1 cellular context compared by ENCODE assay signal in genomic region chr1:36306902-36307456, GRCh38.
TF ChIP-seq lines count a peak whose summit lies in the region.

No MANE protein-coding gene starts in this region.

TF ChIP-seq in GM12878, 131 proteins besides CTCF, POLR2A, EP300 and RAD21 (continued from another document and continues in another):
- TF ChIP-seq FOS (IDR thresholded peaks at IDR 0.05; ENCODE audit: borderline replicate concordance, extremely low read depth, insufficient read length) (peak; percentile 7), PML (IDR thresholded peaks at IDR 0.05; ENCODE audit: low read length) (peak; percentile 46; the same call in 1 of the 2 replicates), SP1 (IDR thresholded peaks at IDR 0.05; ENCODE audit: low read depth, low read length) (peak; percentile 87), ZBTB33 (IDR thresholded peaks at IDR 0.05) (no peak), POLR2AphosphoS5 (IDR thresholded peaks at IDR 0.05; ENCODE audit: low read length) (peak; percentile 91), WRNIP1 (IDR thresholded peaks at IDR 0.05; ENCODE audit: borderline replicate concordance, low read depth, low read length) (no peak), IRF5 (IDR thresholded peaks at IDR 0.05; ENCODE audit: borderline replicate concordance) (no peak), NKRF (conservative IDR thresholded peaks at IDR 0.05) (peak; percentile 59; the same call in 1 of the 2 replicates), KLF5 (IDR thresholded peaks at IDR 0.05; ENCODE audit: partially characterized antibody) (peak; percentile 16), EED (IDR thresholded peaks at IDR 0.05; ENCODE audit: low read depth) (no peak), ETV6 (conservative IDR thresholded peaks at IDR 0.05 in 1 of 2, IDR thresholded peaks at IDR 0.05 in 1 of 2; ENCODE audit: borderline replicate concordance in 1 of 2, low read depth in 1 of 2) (no peak), MLLT1 (IDR thresholded peaks at IDR 0.05) (peak; percentile 80), ZBTB40 (IDR thresholded peaks at IDR 0.05; ENCODE audit: borderline replicate concordance) (peak; percentile 34; the same call in 1 of the 2 replicates), CEBPZ (IDR thresholded peaks at IDR 0.05; ENCODE audit: low read depth, low read length) (no peak), SUZ12 (IDR thresholded peaks at IDR 0.05; ENCODE audit: unreplicated experiment) (no peak), POU2F2 (IDR thresholded peaks at IDR 0.05; ENCODE audit: borderline replicate concordance, low read depth, low read length) (peak; percentile 87), NR2C2 (IDR thresholded peaks at IDR 0.05; ENCODE audit: borderline replicate concordance, control insufficient read depth, insufficient read length, low read depth) (no peak), POLR2AphosphoS2 (IDR thresholded peaks at IDR 0.05; ENCODE audit: low read depth, low read length) (peak; percentile 75), ZNF687 (IDR thresholded peaks at IDR 0.05) (peak; percentile 64), HSF1 (IDR thresholded peaks at IDR 0.05; ENCODE audit: low read depth, low read length) (no peak), PKNOX1 (IDR thresholded peaks at IDR 0.05) (peak; percentile 70), RUNX3 (IDR thresholded peaks at IDR 0.05; ENCODE audit: low read length) (0 out of 2 replicates have a peak, but pooled peaks have one; percentile 6), SMAD1 (IDR thresholded peaks at IDR 0.05; ENCODE audit: low read depth, partially characterized antibody) (peak; percentile 46), SRF (IDR thresholded peaks at IDR 0.05; ENCODE audit: low read depth in 2 of 2, low read length in 2 of 2) (no peak), MXI1 (IDR thresholded peaks at IDR 0.05; ENCODE audit: low read depth, low read length) (peak; percentile 79), ZNF274 (IDR thresholded peaks at IDR 0.05; ENCODE audit: insufficient read depth, insufficient read length) (no peak), BACH1 (IDR thresholded peaks at IDR 0.05; ENCODE audit: borderline replicate concordance) (peak; percentile 75; the same call in 1 of the 2 replicates), TCF3 (IDR thresholded peaks at IDR 0.05; ENCODE audit: borderline replicate concordance, insufficient read depth, low read depth, low read length) (peak; percentile 45; the same call in 1 of the 2 replicates), IKZF1 (conservative IDR thresholded peaks at IDR 0.05) (0 out of 2 replicates have a peak, but pooled peaks have one; percentile 42), CHD1 (IDR thresholded peaks at IDR 0.05; ENCODE audit: low read depth, low read length) (no peak), CREB1 (IDR thresholded peaks at IDR 0.05; ENCODE audit: low read depth) (peak; percentile 27; the same call in 1 of the 2 replicates), KDM1A (IDR thresholded peaks at IDR 0.05; ENCODE audit: borderline replicate concordance) (no peak), TCF7 (IDR thresholded peaks at IDR 0.05; ENCODE audit: borderline replicate concordance) (no peak), TBL1XR1 (IDR thresholded peaks at IDR 0.05; ENCODE audit: low read depth, low read length) (no peak), HDGF (IDR thresholded peaks at IDR 0.05) (peak; percentile 86; the same call in 1 of the 2 replicates), NRF1 (conservative IDR thresholded peaks at IDR 0.05; ENCODE audit: low read depth, low read length) (0 out of 2 replicates have a peak, but pooled peaks have one; percentile 31)
